14 cellular contexts compared by ENCODE assay signal in the genomic region with DNA sequence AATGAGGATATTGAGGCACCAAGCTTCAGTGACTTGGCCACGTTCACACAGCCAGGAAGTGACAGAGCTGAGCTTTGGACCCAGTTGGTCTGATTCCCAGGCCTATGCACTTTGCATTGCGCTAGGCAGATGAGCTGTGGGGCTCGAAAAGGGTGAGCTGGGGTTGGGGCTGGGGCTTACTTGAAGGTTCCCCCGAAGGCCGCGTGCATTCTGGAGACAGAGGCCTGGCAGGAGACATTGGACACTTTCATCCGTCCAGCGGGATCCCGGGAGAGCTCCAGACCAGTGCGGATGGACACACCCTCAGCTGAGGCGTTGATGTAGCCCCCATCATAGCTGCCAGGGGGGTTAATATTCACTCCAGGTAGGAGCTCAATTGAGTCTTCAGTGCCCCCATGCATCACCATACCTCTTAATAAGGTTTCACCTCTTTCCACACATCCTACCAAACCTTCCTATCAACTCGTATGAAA. TPM values are rescaled to one million over a fixed set of nuclear protein-coding genes. Genes with fewer than 3 reads are reported as not detected.
A peak's percentile ranks its signal among the peaks of the same experiment; 100 is the strongest.
DNase-seq lines count a peak whose midpoint lies in the region; ATAC-seq and TF ChIP-seq lines count a peak whose summit lies in the region.
"Had no signal": no experiment of that assay in that cellular context is flagged by ENCODE, and none has a peak within 500 bp of the region (broad histone marks: within the 10 kb centered on the region; RNA-seq: fewer than 3 reads in every experiment).

No MANE protein-coding gene starts in this region.

- no peak for TF ChIP-seq CTCF in HL-60 (IDR thresholded peaks at IDR 0.05; ENCODE audit: insufficient read depth, low read length)
- TF ChIP-seq CTCF in thoracic aorta (IDR thresholded peaks at IDR 0.05), result no peak

- intact Hi-C loops in left colon (cut with DNase I, micrococcal nuclease), result no loop called here

- DNase-seq in HL-60 (ENCODE audit: low read depth in 1 of 2, low spot score in 1 of 2) (no peak), adipocyte (ENCODE audit: low read depth) (no peak), left colon (no peak), thoracic aorta (ENCODE audit: low spot score) (no peak)
- DNase-seq in activated CD4-positive, alpha-beta T cell treated with anti-CD3 and anti-CD28 coated beads, Interleukin-2, amount 50 U/mL, for 1 hour, result no peak
- DNase-seq in stimulated activated CD4-positive, alpha-beta T cell treated with anti-CD3 and anti-CD28 coated beads, Interleukin-4, amount 100 ng/mL, for 1 hour, result no peak
- DNase-seq: COR-L47, DMS53, NCI-H187 treated with DMSO at 0.1 percent for 48 hours, NCI-H2171, NCI-H510A, RPMI8226, SJCRH30 had no signal

- H3K27ac ChIP-seq in HL-60 (replicated peaks) (peak overlapping the region; percentile 68), thoracic aorta (no peak overlapping the region)
- H3K27ac ChIP-seq: SJCRH30 had no signal

- H3K4me1 ChIP-seq in adipocyte (ENCODE audit: control insufficient read depth, insufficient read depth, low read length), result peaks cover 35% of the 10 kb centered on the region
- H3K4me1 ChIP-seq in thoracic aorta (ENCODE audit: control insufficient read depth in 1 of 2, low read depth in 2 of 2), result peaks cover 6 to 23% of the 10 kb centered on the region in 2 donors

- H3K9me3 ChIP-seq in adipocyte (ENCODE audit: control insufficient read depth, low read length), result no peaks in the 10 kb centered on the region
- no peaks in the 10 kb centered on the region for H3K9me3 ChIP-seq in thoracic aorta
- H3K9me3 ChIP-seq: SJCRH30 had no signal

- H3K4me3 ChIP-seq in HL-60 (replicated peaks; ENCODE audit: insufficient read depth, low read length), result no peak overlapping the region
- H3K4me3 ChIP-seq in adipocyte (ENCODE audit: low read length), result peak overlapping the region; percentile 70
- H3K4me3 ChIP-seq in thoracic aorta, result peak overlapping the region; percentile 5
- H3K4me3 ChIP-seq: SJCRH30 had no signal

- H3K27me3 ChIP-seq in HL-60 (ENCODE audit: insufficient read depth, poor library complexity, severe bottlenecking), result no peaks in the 10 kb centered on the region
- H3K27me3 ChIP-seq in adipocyte (replicated peaks; ENCODE audit: control insufficient read depth, insufficient read depth, low read length), result no peaks in the 10 kb centered on the region
- H3K27me3 ChIP-seq in thoracic aorta (replicated peaks; ENCODE audit: insufficient read depth), result no peaks in the 10 kb centered on the region
- H3K27me3 ChIP-seq: SJCRH30 had no signal

- H3K9ac ChIP-seq in adipocyte (ENCODE audit: low read length), result peak overlapping the region; percentile 58

- ATAC-seq in left colon, result peak; percentile 21
- no peak for ATAC-seq in thoracic aorta (ENCODE audit: insufficient number of reproducible peaks, low FRiP score, low read depth)
- ATAC-seq in GM19328 (IDR thresholded peaks at IDR 0.05; ENCODE audit: unreplicated experiment), result no peak

- peaks cover 44% of the 10 kb centered on the region for H3K36me3 ChIP-seq in adipocyte (ENCODE audit: control insufficient read depth, insufficient read depth, low read length, severe bottlenecking)
- H3K36me3 ChIP-seq in thoracic aorta, result no peaks in the 10 kb centered on the region
- H3K36me3 ChIP-seq: SJCRH30 had no signal

RNA-seq across cellular contexts. Expression of gene PLTP, which starts 2.6 kb away (rescaled TPM):
- 10 to 100 TPM; 14.7 to 49.5 TPM for total RNA-seq in left colon
- 100 to 1,000 TPM; 182 to 637 TPM for total RNA-seq in thoracic aorta

RNA-seq across cellular contexts. Expression of gene CTSA, which starts 18.2 kb away (rescaled TPM):
- total RNA-seq in left colon (100 to 1,000 TPM; 513 to 538 TPM), thoracic aorta (100 to 1,000 TPM in 1 of 2 donors, 10 to 100 TPM in 1; 73.7 to 109 TPM)

RNA-seq across cellular contexts. Expression of gene NEURL2, which starts 18.4 kb away (rescaled TPM):
- 1 to 10 TPM; 4.7 to 5.5 TPM for total RNA-seq in left colon
- total RNA-seq in thoracic aorta, result 10 to 100 TPM; 19.7 to 78.7 TPM

RNA-seq across cellular contexts. Expression of gene SPATA25, which starts 21.9 kb away (rescaled TPM):
- 1 to 10 TPM; 2.0 to 3.2 TPM for total RNA-seq in left colon
- 10 to 100 TPM; 16.6 to 16.7 TPM for total RNA-seq in thoracic aorta

RNA-seq across cellular contexts. Expression of gene PCIF1, which starts 25.1 kb away (rescaled TPM):
- 10 to 100 TPM; 27.2 to 32.1 TPM for total RNA-seq in left colon
- 10 to 100 TPM; 22.6 to 34.7 TPM for total RNA-seq in thoracic aorta

Comparison
In these comparisons a context has a peak if more than half of its experiments do, and no peak if none do; other contexts are left out.
1. RNA of gene CTSA, which starts 18.2 kb away (total RNA-seq): 513 to 538 TPM in left colon; 73.7 to 109 TPM in thoracic aorta; every median in the first group is over 4 times any median in the second.